ENCODE assay signal across 8 cellular contexts in the genomic region with DNA sequence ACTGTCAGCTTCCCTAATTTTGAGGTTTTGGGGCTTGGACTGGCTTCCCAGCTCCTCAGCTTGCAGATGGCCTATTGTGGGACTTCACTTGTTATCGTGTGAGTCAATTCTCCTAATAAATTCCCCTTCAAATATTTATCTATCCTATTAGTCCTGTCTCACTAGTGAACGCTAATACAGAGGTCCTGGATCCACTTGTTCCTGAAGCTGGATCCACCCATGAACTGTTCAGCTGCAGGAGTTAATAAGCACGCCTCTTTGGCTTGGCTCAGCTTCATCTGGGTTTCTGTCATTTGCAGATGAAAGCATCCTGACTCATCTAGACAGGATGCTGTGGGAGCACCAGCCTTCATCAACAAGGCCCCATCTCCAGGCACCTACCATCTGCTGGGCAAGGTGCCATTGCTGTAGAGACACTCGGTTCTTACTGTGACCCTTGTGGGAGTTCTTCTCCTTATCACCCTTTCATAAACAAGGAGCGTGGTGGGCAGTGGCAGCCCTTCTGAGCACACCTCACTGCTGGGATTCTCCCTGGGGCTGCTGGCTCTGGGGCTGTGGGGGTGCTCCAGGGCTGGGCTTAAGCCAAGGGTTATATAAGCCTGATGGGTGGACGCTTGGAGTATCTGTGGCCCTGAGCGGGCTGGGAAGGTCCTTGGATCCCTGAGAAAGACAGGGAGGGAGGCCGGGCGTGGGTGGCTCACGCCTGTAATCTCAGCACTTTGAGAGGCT. TPM values are rescaled to one million over a fixed set of nuclear protein-coding genes. Genes with fewer than 3 reads are reported as not detected.
A peak's percentile ranks its signal among the peaks of the same experiment; 100 is the strongest.
DNase-seq lines count a peak whose midpoint lies in the region; FAIRE-seq and TF ChIP-seq lines count a peak whose summit lies in the region.

No MANE protein-coding gene starts in this region.

- FAIRE-seq in urothelium cell line (lab: Jason Lieb, UNC), result no peak
- FAIRE-seq in GM12891 (lab: Jason Lieb, UNC), result no peak

- TF ChIP-seq CTCF in MCF 10A (IDR thresholded peaks at IDR 0.05; ENCODE audit: unreplicated experiment), result no peak
- TF ChIP-seq CTCF in breast epithelium (IDR thresholded peaks at IDR 0.05), result no peak
- TF ChIP-seq CTCF in fibroblast of the aortic adventitia (IDR thresholded peaks at IDR 0.05; ENCODE audit: insufficient read depth, low read length), result no peak
- no peak for TF ChIP-seq CTCF in GM10248 (IDR thresholded peaks at IDR 0.05; ENCODE audit: control extremely low read depth, extremely low read depth, low read depth, missing control alignments)

- BruUV-seq in MCF 10A (replicated peaks; lab: Mats Ljungman, UMichigan), result no TSS peak

- CTCF ChIA-PET in MCF 10A (lab: Yijun Ruan, JAX) (no interaction called here), GM10248 (lab: Yijun Ruan, JAX) (no interaction called here)

- H3K4me1 ChIP-seq in breast epithelium, result no peaks in the 10 kb centered on the region

- POLR2A ChIA-PET in MCF 10A (lab: Yijun Ruan, JAX) (interaction anchor here (0.6 kb wide), 1 partner anchor 20 kb away, joined by 3 read pairs; no protein-coding TSS in a partner anchor), GM10248 (lab: Yijun Ruan, JAX) (no interaction called here)

- H3K9me3 Mint-ChIP-seq in MCF 10A (ENCODE audit: unreplicated experiment), result no peaks in the 10 kb centered on the region

- H3K27me3 Mint-ChIP-seq in MCF 10A (ENCODE audit: insufficient read depth, unreplicated experiment), result peaks cover 16% of the 10 kb centered on the region

- H3K9me3 ChIP-seq in breast epithelium, result no peaks in the 10 kb centered on the region

- intact Hi-C loops in MCF 10A (cut with micrococcal nuclease), result no loop called here
- intact Hi-C loops in breast epithelium (cut with DNase I; ENCODE audit: low total_unique reads), result no loop called here

- TF ChIP-seq POLR2A in breast epithelium (IDR thresholded peaks at IDR 0.05), result no peak
- TF ChIP-seq POLR2A in GM12891 (IDR thresholded peaks at IDR 0.05; ENCODE audit: low read depth, low read length), result no peak

- peak; percentile 53 for DNase-seq in MCF 10A (ENCODE audit: unreplicated experiment)
- DNase-seq in breast epithelium (ENCODE audit: low spot score in 2 of 2), result no peak
- peak; percentile 68 for DNase-seq in activated CD8-positive, alpha-beta memory T cell treated with anti-CD3 and anti-CD28 coated beads, Interleukin-2, amount 50 U/mL, for 4 hours
- peak; percentile 43 for DNase-seq in fibroblast of the aortic adventitia (ENCODE audit: low read depth)
- DNase-seq in urothelium cell line (ENCODE audit: low spot score), result peak; percentile 67
- DNase-seq in GM12891 (ENCODE audit: insufficient read length, low spot score), result no peak
- no peak for DNase-seq in NCI-H146 treated with DMSO at 0.1 percent for 48 hours (lab: John Stamatoyannopoulos, UW; ENCODE audit: unreplicated experiment)
- DNase-seq in GM10248 (ENCODE audit: extremely low spot score), result no peak

- no peaks in the 10 kb centered on the region for H3K36me3 ChIP-seq in breast epithelium

- H3K4me3 Mint-ChIP-seq in MCF 10A (ENCODE audit: unreplicated experiment), result no peak overlapping the region

- no peak overlapping the region for H3K27ac Mint-ChIP-seq in MCF 10A (ENCODE audit: low read depth, unreplicated experiment)

- H3K36me3 Mint-ChIP-seq in MCF 10A (ENCODE audit: insufficient read depth, unreplicated experiment), result no peaks in the 10 kb centered on the region

- H3K4me1 Mint-ChIP-seq in MCF 10A (ENCODE audit: insufficient read depth, unreplicated experiment), result peaks cover 11% of the 10 kb centered on the region

- H3K27ac ChIP-seq in breast epithelium, result no peak overlapping the region

- no peak overlapping the region for H3K4me3 ChIP-seq in breast epithelium
- H3K4me3 ChIP-seq in fibroblast of the aortic adventitia (ENCODE audit: low read depth, low read length), result no peak overlapping the region

- no peaks in the 10 kb centered on the region for H3K27me3 ChIP-seq in breast epithelium

TF ChIP-seq in GM12891, 5 proteins besides CTCF, POLR2A, EP300 and RAD21:
- TF ChIP-seq PAX5 (IDR thresholded peaks at IDR 0.05; ENCODE audit: insufficient read depth, low read length, severe bottlenecking) (no peak), POU2F2 (IDR thresholded peaks at IDR 0.05; ENCODE audit: low read depth, low read length) (no peak), SPI1 (IDR thresholded peaks at IDR 0.05; ENCODE audit: low read depth, low read length) (no peak), TAF1 (IDR thresholded peaks at IDR 0.05; ENCODE audit: low read depth, low read length) (no peak), POLR2AphosphoS5 (IDR thresholded peaks at IDR 0.05; ENCODE audit: low read depth, low read length) (no peak)
TF ChIP-seq in GM12891: peak in this region for 0.

RNA-seq across cellular contexts. Expression of a gene that starts 23.2 kb away (rescaled TPM):
- total RNA-seq in MCF 10A (2022), result 4.4 and 4.8 TPM in 2 replicates
- 1 to 10 TPM; 4.0 to 8.2 (median 4.3) TPM for total RNA-seq in breast epithelium
- total RNA-seq in fibroblast of the aortic adventitia (ENCODE audit: low replicate concordance), result 1.1 and 1.9 TPM in 2 replicates
- 3.6 TPM for polyA plus RNA-seq in GM12891 (2012; ENCODE audit: low read depth, missing spikeins)

RNA-seq across cellular contexts. Expression of a gene that starts 33.5 kb away (rescaled TPM):
- 25.2 and 36.8 TPM in 2 replicates for total RNA-seq in MCF 10A (2022)
- total RNA-seq in breast epithelium, result 10 to 100 TPM; 15.1 to 19.5 (median 17.8) TPM
- 27.1 and 85.8 TPM in 2 replicates for total RNA-seq in fibroblast of the aortic adventitia (ENCODE audit: low replicate concordance)
- 11.5 TPM for polyA plus RNA-seq in GM12891 (2012; ENCODE audit: low read depth, missing spikeins)

RNA-seq across cellular contexts. Expression of a gene that starts 57.3 kb away (rescaled TPM):
- 39.5 and 41.3 TPM in 2 replicates for total RNA-seq in MCF 10A (2022)
- total RNA-seq in breast epithelium, result 10 to 100 TPM; 23.2 to 38.1 (median 27.9) TPM
- total RNA-seq in fibroblast of the aortic adventitia (ENCODE audit: low replicate concordance), result 22.1 and 59.2 TPM in 2 replicates
- 27.3 TPM for polyA plus RNA-seq in GM12891 (2012; ENCODE audit: low read depth, missing spikeins)

Comparison
In these comparisons a context has a peak if more than half of its experiments do, and no peak if none do; other contexts are left out.
1. DNase-seq: peak in MCF 10A (single experiment), activated CD8-positive, alpha-beta memory T cell treated with anti-CD3 and anti-CD28 coated beads, Interleukin-2, amount 50 U/mL, for 4 hours (single experiment), fibroblast of the aortic adventitia (single experiment) and urothelium cell line (single experiment); none in breast epithelium (0 of 2), GM12891 (single experiment), NCI-H146 treated with DMSO at 0.1 percent for 48 hours (single experiment) and GM10248 (single experiment).